In the genomic region with DNA sequence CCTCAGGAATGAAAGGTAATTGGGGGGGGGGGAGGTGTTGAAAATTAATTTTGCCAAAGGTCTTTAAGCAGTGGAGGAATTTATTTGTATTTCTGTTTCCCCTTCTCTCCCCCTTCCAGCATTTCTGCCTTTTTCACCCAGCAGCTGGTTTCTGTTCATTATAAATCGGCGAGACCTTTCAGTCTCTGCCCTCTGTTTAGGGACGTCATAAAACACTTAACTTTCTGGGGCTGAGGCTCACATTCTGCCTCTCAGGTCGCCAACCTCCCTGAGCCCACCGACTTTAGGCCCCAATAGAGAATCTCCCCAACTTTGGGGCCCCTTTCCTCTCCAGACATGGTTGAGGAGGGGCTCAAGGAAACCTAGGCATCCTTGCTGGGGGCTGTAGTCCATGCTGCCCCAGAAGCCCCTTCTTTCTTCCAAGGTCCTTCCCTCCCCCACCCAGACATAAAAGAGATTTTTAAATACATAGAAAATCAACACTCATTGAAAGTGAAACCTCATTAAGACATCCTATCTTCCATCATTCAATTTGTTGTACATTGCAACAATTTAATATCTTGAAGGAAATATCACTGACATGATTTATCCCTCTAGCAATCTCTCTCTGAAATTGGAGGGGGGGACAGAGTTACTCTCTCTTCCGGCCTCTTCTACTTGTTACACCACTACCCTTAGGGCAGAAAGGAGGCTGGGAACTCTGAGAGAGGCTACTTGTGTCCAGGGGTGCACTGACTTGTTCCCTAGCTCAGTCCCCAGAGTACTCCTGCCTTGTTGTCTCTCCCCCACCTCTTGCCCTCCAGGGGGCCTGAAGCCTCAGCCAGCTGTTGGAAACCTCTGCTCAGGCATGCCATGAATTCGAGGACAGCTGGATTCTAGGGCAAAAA, we compare ENCODE assay signal across 24 cellular contexts. TPM values are rescaled to one million over a fixed set of nuclear protein-coding genes. Genes with fewer than 3 reads are reported as not detected.
DNase-seq lines count a peak whose midpoint lies in the region; ATAC-seq and TF ChIP-seq lines count a peak whose summit lies in the region.
"Had no signal": no experiment of that assay in that cellular context is flagged by ENCODE, and none has a peak within 500 bp of the region (broad histone marks: within the 10 kb centered on the region; RNA-seq: fewer than 3 reads in every experiment).

No MANE protein-coding gene starts in this region.

- peaks cover 20% of the 10 kb centered on the region; the same call in 1 of the 2 replicates for H3F3A ChIP-seq in GM23248 (ENCODE audit: insufficient read depth)

- TF ChIP-seq CTCF in hepatocyte (IDR thresholded peaks at IDR 0.05; ENCODE audit: poor library complexity): no peak

- no peak for ATAC-seq in HG02840 (IDR thresholded peaks at IDR 0.05; ENCODE audit: low FRiP score, unreplicated experiment)
- ATAC-seq: activated CD8-positive, alpha-beta T cell treated with anti-CD3 and anti-CD28 coated beads, Interleukin-2, amount 10 ng/mL, durations not matched to agents 7 days and 5 days; activated T-cell treated with anti-CD3 and anti-CD28 coated beads, Interleukin-2, amount 50 U/mL, for 72 hours; left lobe of liver; stimulated activated effector memory CD8-positive, alpha-beta T cell treated with anti-CD3 and anti-CD28 coated beads, Interleukin-12 subunit alpha, Interleukin-12 subunit beta, amount 100 ng/mL, for 72 hours; upper lobe of right lung had no signal

- H3K9ac ChIP-seq in GM23248: peak overlapping the region; percentile 97
- H3K9ac ChIP-seq: parathyroid adenoma had no signal

- H3K27ac ChIP-seq in GM23248 (peak overlapping the region; percentile 99), SJCRH30 (no peak overlapping the region), hepatocyte (peak overlapping the region; percentile 47)
- H3K27ac ChIP-seq: dorsolateral prefrontal cortex, parathyroid adenoma, upper lobe of right lung had no signal

- H3K4me3 ChIP-seq in GM23248: peak overlapping the region; percentile 77
- H3K4me3 ChIP-seq in SJCRH30: no peak overlapping the region
- H3K4me3 ChIP-seq in hepatocyte: no peak overlapping the region
- peak overlapping the region; percentile 28 for H3K4me3 ChIP-seq in skeletal muscle cell (ENCODE audit: low read depth, low read length)
- H3K4me3 ChIP-seq: dorsolateral prefrontal cortex, upper lobe of right lung had no signal

- H3K79me2 ChIP-seq in GM23248 (ENCODE audit: insufficient read depth) (peaks cover 99% of the 10 kb centered on the region), hepatocyte (peaks cover 53% of the 10 kb centered on the region)
- H3K79me2 ChIP-seq: parathyroid adenoma had no signal

- no peaks in the 10 kb centered on the region for H3K36me3 ChIP-seq in GM23248 (ENCODE audit: low read depth)
- no peaks in the 10 kb centered on the region for H3K36me3 ChIP-seq in SJCRH30
- no peaks in the 10 kb centered on the region for H3K36me3 ChIP-seq in hepatocyte (replicated peaks; ENCODE audit: insufficient read depth, low read depth)
- H3K36me3 ChIP-seq: upper lobe of right lung had no signal

- H3K4me1 ChIP-seq in GM23248 (ENCODE audit: insufficient read depth) (peaks cover 77% of the 10 kb centered on the region), SJCRH30 (peaks cover 11% of the 10 kb centered on the region), hepatocyte (ENCODE audit: insufficient read depth) (peaks cover 35% of the 10 kb centered on the region)
- H3K4me1 ChIP-seq: parathyroid adenoma, upper lobe of right lung had no signal

- no peaks in the 10 kb centered on the region for H3K27me3 ChIP-seq in GM23248 (replicated peaks; ENCODE audit: insufficient read depth)
- H3K27me3 ChIP-seq in SJCRH30: no peaks in the 10 kb centered on the region
- peaks cover 94% of the 10 kb centered on the region for H3K27me3 ChIP-seq in hepatocyte

- H4K20me1 ChIP-seq in GM23248 (ENCODE audit: insufficient read depth): no peaks in the 10 kb centered on the region
- H4K20me1 ChIP-seq in hepatocyte (ENCODE audit: insufficient read depth, poor library complexity, severe bottlenecking): no peaks in the 10 kb centered on the region

- H2AFZ ChIP-seq in GM23248: no peak overlapping the region
- no peak overlapping the region for H2AFZ ChIP-seq in hepatocyte
- H2AFZ ChIP-seq: parathyroid adenoma had no signal

- peak; percentile 59 for DNase-seq in GM23248
- DNase-seq in SJCRH30: peak; percentile 44 to 61
- DNase-seq in hepatocyte (ENCODE audit: low spot score): no peak
- no peak for DNase-seq in skeletal muscle cell (ENCODE audit: low read depth)
- no peak for DNase-seq in midbrain (lab: John Stamatoyannopoulos, UW)
- DNase-seq in LoVo (ENCODE audit: low spot score): no peak
- no peak for DNase-seq in mesenteric fat pad (ENCODE audit: low spot score)
- DNase-seq: ACHN; activated CD8-positive, alpha-beta T cell treated with anti-CD3 and anti-CD28 coated beads, Interleukin-2, amount 10 ng/mL, durations not matched to agents 7 days and 5 days; activated T-cell treated with anti-CD3 and anti-CD28 coated beads, Interleukin-2, amount 50 U/mL, for 72 hours; CD4-positive, alpha-beta memory T cell; DMS79; dorsolateral prefrontal cortex; H7; hypothalamus; NCI-H1694 treated with DMSO at 0.1 percent for 48 hours; NCI-H226; stimulated activated CD4-positive, alpha-beta T cell treated with anti-CD3 and anti-CD28 coated beads, Interleukin-12 subunit alpha, Interleukin-12 subunit beta, amount 100 ng/mL, for 4 hours; T-helper 1 cell; upper lobe of right lung had no signal

- H3K9me3 ChIP-seq in GM23248 (ENCODE audit: low read depth) (no peaks in the 10 kb centered on the region), SJCRH30 (replicated peaks) (no peaks in the 10 kb centered on the region), hepatocyte (ENCODE audit: low read depth) (no peaks in the 10 kb centered on the region)
- H3K9me3 ChIP-seq: upper lobe of right lung had no signal

- WGBS in GM23248 (ENCODE audit: low coverage in 1 of 2, low lambda C conversion rate in 2 of 2, missing lambda C conversion rate in 2 of 2), 2 experiments: 13 to 20% methylated on average over 7 of the region's 7 CpGs
- WGBS in hepatocyte (ENCODE audit: low lambda C conversion rate, missing lambda C conversion rate): 11% methylated on average over 7 of the region's 7 CpGs

- in situ Hi-C loops in GM23248 (cut with MboI): loop anchor here (10.0 kb wide), 1 partner anchor 169 kb away; no protein-coding TSS in a partner anchor

- H3K9me2 ChIP-seq in GM23248 (ENCODE audit: insufficient read depth) (no peaks in the 10 kb centered on the region), hepatocyte (replicated peaks; ENCODE audit: insufficient read depth) (no peaks in the 10 kb centered on the region)

- H3K4me2 ChIP-seq in GM23248 (ENCODE audit: unreplicated experiment): peak overlapping the region; percentile 94
- peak overlapping the region; percentile 60 for H3K4me2 ChIP-seq in hepatocyte

RNA-seq across cellular contexts. Expression of gene HOXC6, which starts 2.5 kb away (rescaled TPM):
- 3.6 and 4.9 TPM in 2 replicates for total RNA-seq in GM23248 (2014; rRNA removed; shearing (Covaris generic))
- polyA plus RNA-seq in GM23248 (2016; fragmentation: Nextera tagmentation; extraction: Ambion mirVana) (19.9 and 20.5 TPM in 2 replicates), hepatocyte (11.1 and 12.1 TPM in 2 replicates)
- total RNA-seq in SJCRH30 (2014; rRNA removed; shearing (Covaris generic)): 1.3 and 2.2 TPM in 2 replicates
- total RNA-seq in hepatocyte (2.6 and 4.5 TPM in 2 replicates), mesenteric fat pad (0.74 TPM)
- total RNA-seq: activated CD8-positive, alpha-beta T cell treated with anti-CD3 and anti-CD28 coated beads, Interleukin-2, amount 10 ng/mL, durations not matched to agents 7 days and 5 days; activated T-cell treated with anti-CD3 and anti-CD28 coated beads, Interleukin-2, amount 50 U/mL, for 72 hours; CD4-positive, alpha-beta memory T cell; dorsolateral prefrontal cortex; H7; left lobe of liver had no signal
- polyA plus RNA-seq: CD4-positive, alpha-beta memory T cell had no signal

RNA-seq across cellular contexts. Expression of gene HOXC5, which starts 7.1 kb away (rescaled TPM):
- 1.1 and 1.8 TPM in 2 replicates for total RNA-seq in GM23248 (2014; rRNA removed; shearing (Covaris generic))
- polyA plus RNA-seq in GM23248 (2016; fragmentation: Nextera tagmentation; extraction: Ambion mirVana) (0.65 and 1.3 TPM in 2 replicates), hepatocyte (0.18 and 1.1 TPM in 2 replicates)
- total RNA-seq in SJCRH30 (2014; rRNA removed; shearing (Covaris generic)): not detected in 2 replicates
- total RNA-seq in hepatocyte (0.20 and 0.40 TPM in 2 replicates), mesenteric fat pad (0.55 TPM)
- total RNA-seq: activated CD8-positive, alpha-beta T cell treated with anti-CD3 and anti-CD28 coated beads, Interleukin-2, amount 10 ng/mL, durations not matched to agents 7 days and 5 days; activated T-cell treated with anti-CD3 and anti-CD28 coated beads, Interleukin-2, amount 50 U/mL, for 72 hours; CD4-positive, alpha-beta memory T cell; dorsolateral prefrontal cortex; H7; left lobe of liver; upper lobe of right lung had no signal
- polyA plus RNA-seq: CD4-positive, alpha-beta memory T cell had no signal

RNA-seq across cellular contexts. Expression of gene HOXC8, which starts 17.0 kb away (rescaled TPM):
- 3.8 and 11.3 TPM in 2 replicates for total RNA-seq in GM23248 (2014; rRNA removed; shearing (Covaris generic))
- polyA plus RNA-seq in GM23248 (2016; fragmentation: Nextera tagmentation; extraction: Ambion mirVana): 16.7 and 20.8 TPM in 2 replicates
- 0.05 TPM in 1 of 2 replicates, not detected in the other for total RNA-seq in SJCRH30 (2014; rRNA removed; shearing (Covaris generic))
- total RNA-seq in hepatocyte: 1.6 and 2.0 TPM in 2 replicates
- 6.4 and 8.5 TPM in 2 replicates for polyA plus RNA-seq in hepatocyte
- total RNA-seq in mesenteric fat pad: 0.35 TPM
- total RNA-seq: activated CD8-positive, alpha-beta T cell treated with anti-CD3 and anti-CD28 coated beads, Interleukin-2, amount 10 ng/mL, durations not matched to agents 7 days and 5 days; activated T-cell treated with anti-CD3 and anti-CD28 coated beads, Interleukin-2, amount 50 U/mL, for 72 hours; CD4-positive, alpha-beta memory T cell; dorsolateral prefrontal cortex; H7; left lobe of liver had no signal
- polyA plus RNA-seq: CD4-positive, alpha-beta memory T cell had no signal

RNA-seq across cellular contexts. Expression of gene HOXC9, which starts 25.8 kb away (rescaled TPM):
- 2.5 and 3.7 TPM in 2 replicates for total RNA-seq in GM23248 (2014; rRNA removed; shearing (Covaris generic))
- polyA plus RNA-seq in GM23248 (2016; fragmentation: Nextera tagmentation; extraction: Ambion mirVana) (5.5 and 6.0 TPM in 2 replicates), hepatocyte (2.7 and 4.1 TPM in 2 replicates)
- 5.6 and 7.1 TPM in 2 replicates for total RNA-seq in SJCRH30 (2014; rRNA removed; shearing (Covaris generic))
- total RNA-seq in hepatocyte (0.10 and 0.60 TPM in 2 replicates), mesenteric fat pad (0.42 TPM)
- total RNA-seq: activated CD8-positive, alpha-beta T cell treated with anti-CD3 and anti-CD28 coated beads, Interleukin-2, amount 10 ng/mL, durations not matched to agents 7 days and 5 days; activated T-cell treated with anti-CD3 and anti-CD28 coated beads, Interleukin-2, amount 50 U/mL, for 72 hours; CD4-positive, alpha-beta memory T cell; dorsolateral prefrontal cortex; H7; left lobe of liver had no signal
- polyA plus RNA-seq: CD4-positive, alpha-beta memory T cell had no signal

RNA-seq across cellular contexts. Expression of gene HOXC4, which starts 27.9 kb away (rescaled TPM):
- total RNA-seq in GM23248 (2014; rRNA removed; shearing (Covaris generic)): 2.2 and 3.4 TPM in 2 replicates
- 2.3 and 3.1 TPM in 2 replicates for polyA plus RNA-seq in GM23248 (2016; fragmentation: Nextera tagmentation; extraction: Ambion mirVana)
- total RNA-seq in SJCRH30 (2014; rRNA removed; shearing (Covaris generic)): 4.7 and 6.3 TPM in 2 replicates
- total RNA-seq in hepatocyte: 1.5 and 2.1 TPM in 2 replicates
- polyA plus RNA-seq in hepatocyte: 4.4 and 4.8 TPM in 2 replicates
- 2.2 TPM for total RNA-seq in mesenteric fat pad
- total RNA-seq: CD4-positive, alpha-beta memory T cell; H7 had no signal
- polyA plus RNA-seq: CD4-positive, alpha-beta memory T cell had no signal

Comparison
In these comparisons a context has a peak if more than half of its experiments do, and no peak if none do; other contexts are left out.
1. DNase-seq: peak in GM23248 (single experiment) and SJCRH30 (2 of 2); none in hepatocyte (single experiment), skeletal muscle cell (single experiment), midbrain (single experiment), LoVo (single experiment) and mesenteric fat pad (single experiment).
2. H3K4me3 ChIP-seq: peak in GM23248 (single experiment) and skeletal muscle cell (single experiment); none in SJCRH30 (single experiment) and hepatocyte (single experiment).